8 cellular contexts compared by ENCODE assay signal in the genomic region with DNA sequence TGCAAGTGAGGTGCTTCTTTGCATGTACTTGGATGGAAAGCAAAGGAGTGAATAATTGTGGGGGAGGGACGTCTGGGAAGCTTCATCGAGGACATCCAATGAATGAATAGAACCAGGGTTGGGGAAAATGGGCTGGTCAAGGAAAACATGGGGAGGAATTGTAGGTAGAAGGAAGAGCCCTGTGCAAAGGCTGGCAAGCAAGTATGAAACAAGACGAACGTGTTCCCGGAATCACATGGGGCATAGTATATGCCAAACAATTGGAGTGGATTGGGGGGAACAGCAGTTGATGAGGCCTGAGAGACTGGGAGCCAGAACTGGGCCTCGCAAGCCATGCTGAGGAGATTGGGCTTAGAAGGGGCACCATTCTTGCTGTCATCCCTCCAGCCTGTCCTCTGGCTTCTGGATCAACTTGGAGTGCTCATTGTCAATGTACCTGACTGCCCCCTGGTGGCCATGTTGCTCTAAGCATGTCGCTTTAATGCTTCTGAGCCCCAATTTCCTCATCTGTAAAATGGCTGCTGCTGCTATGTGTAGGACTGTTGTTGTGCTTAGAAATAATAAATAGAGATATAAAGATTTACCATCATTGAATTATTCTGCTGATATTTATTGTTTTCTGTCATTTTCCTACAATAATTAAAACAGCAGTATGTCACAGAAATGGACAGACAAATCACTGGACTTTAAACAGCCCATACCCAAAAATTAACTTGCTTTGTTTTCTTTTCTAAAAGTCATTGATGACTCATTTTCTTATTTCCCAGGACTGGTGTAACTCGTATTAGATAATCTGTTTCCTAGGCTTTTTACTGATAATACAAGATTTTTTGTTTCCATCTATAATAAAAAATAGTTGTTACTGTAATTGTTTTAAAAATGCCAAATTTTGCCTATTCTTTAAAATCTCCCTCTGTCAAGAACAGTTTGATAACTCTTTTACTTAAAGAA.
DNase-seq lines count a peak whose midpoint lies in the region; ATAC-seq, FAIRE-seq and TF ChIP-seq lines count a peak whose summit lies in the region.

No MANE protein-coding gene starts in this region.

- no peaks in the 10 kb centered on the region for H3K9me3 Mint-ChIP-seq in central memory CD8-positive, alpha-beta T cell

- DNase-seq in CMK (ENCODE audit: low read depth) (peak; percentile 38), H54 (ENCODE audit: insufficient read length, low spot score) (peak; percentile 2), NCI-H2227 (lab: John Stamatoyannopoulos, UW; ENCODE audit: unreplicated experiment) (peak; percentile 78), DMS79 treated with DMSO at 0.1 percent for 48 hours (lab: John Stamatoyannopoulos, UW) (no peak)
- DNase-seq in activated CD4-positive, CD25-positive, alpha-beta regulatory T cell (lab: John Stamatoyannopoulos, UW): peak; percentile 7 to 56 (median 39)
- DNase-seq in central memory CD8-positive, alpha-beta T cell (ENCODE audit: low spot score in 2 of 2): peak; percentile 29 to 44
- DNase-seq in stimulated activated CD8-positive, alpha-beta memory T cell treated with anti-CD3 and anti-CD28 coated beads, Interleukin-15, amount 100 ng/mL, for 1 hour (ENCODE audit: low read depth): peak; percentile 38

- peak; percentile 64 for ATAC-seq in central memory CD8-positive, alpha-beta T cell (replicated peaks; ENCODE audit: extremely low read depth, poor library complexity, severe bottlenecking)

- no peaks in the 10 kb centered on the region for H3K9me3 ChIP-seq in liver (ENCODE audit: control insufficient read depth in 4 of 4, low read length in 3 of 4)

- no peak overlapping the region for H3K4me3 Mint-ChIP-seq in central memory CD8-positive, alpha-beta T cell

- no peaks in the 10 kb centered on the region for H3K36me3 Mint-ChIP-seq in central memory CD8-positive, alpha-beta T cell (ENCODE audit: insufficient read depth)

- no peak overlapping the region for H3K9ac ChIP-seq in liver (ENCODE audit: low read depth in 1 of 2, low read length in 2 of 2)

- H3K27ac ChIP-seq in liver (ENCODE audit: low read depth in 1 of 2, low read length in 2 of 2): no peak overlapping the region

- no peak overlapping the region for H3K27ac Mint-ChIP-seq in central memory CD8-positive, alpha-beta T cell (ENCODE audit: low read depth)

- TF ChIP-seq CTCF in liver (IDR thresholded peaks at IDR 0.05; ENCODE audit: low read depth, low read length, missing input control): peak; percentile 67

- no peaks in the 10 kb centered on the region for H3K36me3 ChIP-seq in liver (ENCODE audit: control insufficient read depth in 4 of 4, insufficient read depth in 3 of 4, low read depth in 1 of 4, low read length in 3 of 4)

- no peak overlapping the region for H3K4me3 ChIP-seq in liver (ENCODE audit: low read depth in 1 of 3, low read length in 3 of 3)

- TF ChIP-seq POLR2A in H54 (IDR thresholded peaks at IDR 0.05; ENCODE audit: low read depth, low read length): no peak

- H3K4me1 ChIP-seq in liver (ENCODE audit: control insufficient read depth in 4 of 4, insufficient read depth in 4 of 4, low read length in 3 of 4): no peaks in the 10 kb centered on the region

- FAIRE-seq in H54 (lab: Jason Lieb, UNC): no peak

- H3K27me3 Mint-ChIP-seq in central memory CD8-positive, alpha-beta T cell: peaks cover 12% of the 10 kb centered on the region

- peak; percentile 83 to 88 for TF ChIP-seq RAD21 in liver (IDR thresholded peaks at IDR 0.05)

- WGBS in liver: 71% methylated on average over 8 of the region's 8 CpGs

- H3K4me1 Mint-ChIP-seq in central memory CD8-positive, alpha-beta T cell: no peaks in the 10 kb centered on the region

- H3K27me3 ChIP-seq in liver (ENCODE audit: control insufficient read depth in 4 of 4, insufficient read depth in 4 of 4, low read length in 3 of 4): no peaks in the 10 kb centered on the region

TF ChIP-seq in liver, 16 proteins besides CTCF, POLR2A, EP300 and RAD21:
- TF ChIP-seq JUND (IDR thresholded peaks at IDR 0.05) (no peak), HNF4A (conservative IDR thresholded peaks at IDR 0.05) (no peak), FOXA2 (IDR thresholded peaks at IDR 0.05) (no peak), YY1 (IDR thresholded peaks at IDR 0.05) (peak; percentile 87), RXRA (IDR thresholded peaks at IDR 0.05) (no peak)
- TF ChIP-seq, protein P1, sequence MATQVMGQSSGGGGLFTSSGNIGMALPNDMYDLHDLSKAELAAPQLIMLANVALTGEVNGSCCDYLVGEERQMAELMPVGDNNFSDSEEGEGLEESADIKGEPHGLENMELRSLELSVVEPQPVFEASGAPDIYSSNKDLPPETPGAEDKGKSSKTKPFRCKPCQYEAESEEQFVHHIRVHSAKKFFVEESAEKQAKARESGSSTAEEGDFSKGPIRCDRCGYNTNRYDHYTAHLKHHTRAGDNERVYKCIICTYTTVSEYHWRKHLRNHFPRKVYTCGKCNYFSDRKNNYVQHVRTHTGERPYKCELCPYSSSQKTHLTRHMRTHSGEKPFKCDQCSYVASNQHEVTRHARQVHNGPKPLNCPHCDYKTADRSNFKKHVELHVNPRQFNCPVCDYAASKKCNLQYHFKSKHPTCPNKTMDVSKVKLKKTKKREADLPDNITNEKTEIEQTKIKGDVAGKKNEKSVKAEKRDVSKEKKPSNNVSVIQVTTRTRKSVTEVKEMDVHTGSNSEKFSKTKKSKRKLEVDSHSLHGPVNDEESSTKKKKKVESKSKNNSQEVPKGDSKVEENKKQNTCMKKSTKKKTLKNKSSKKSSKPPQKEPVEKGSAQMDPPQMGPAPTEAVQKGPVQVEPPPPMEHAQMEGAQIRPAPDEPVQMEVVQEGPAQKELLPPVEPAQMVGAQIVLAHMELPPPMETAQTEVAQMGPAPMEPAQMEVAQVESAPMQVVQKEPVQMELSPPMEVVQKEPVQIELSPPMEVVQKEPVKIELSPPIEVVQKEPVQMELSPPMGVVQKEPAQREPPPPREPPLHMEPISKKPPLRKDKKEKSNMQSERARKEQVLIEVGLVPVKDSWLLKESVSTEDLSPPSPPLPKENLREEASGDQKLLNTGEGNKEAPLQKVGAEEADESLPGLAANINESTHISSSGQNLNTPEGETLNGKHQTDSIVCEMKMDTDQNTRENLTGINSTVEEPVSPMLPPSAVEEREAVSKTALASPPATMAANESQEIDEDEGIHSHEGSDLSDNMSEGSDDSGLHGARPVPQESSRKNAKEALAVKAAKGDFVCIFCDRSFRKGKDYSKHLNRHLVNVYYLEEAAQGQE (IDR thresholded peaks at IDR 0.05): no peak
TF ChIP-seq in liver: peak in this region for 1.
